ENCODE assay signal across 15 cellular contexts in the genomic region with DNA sequence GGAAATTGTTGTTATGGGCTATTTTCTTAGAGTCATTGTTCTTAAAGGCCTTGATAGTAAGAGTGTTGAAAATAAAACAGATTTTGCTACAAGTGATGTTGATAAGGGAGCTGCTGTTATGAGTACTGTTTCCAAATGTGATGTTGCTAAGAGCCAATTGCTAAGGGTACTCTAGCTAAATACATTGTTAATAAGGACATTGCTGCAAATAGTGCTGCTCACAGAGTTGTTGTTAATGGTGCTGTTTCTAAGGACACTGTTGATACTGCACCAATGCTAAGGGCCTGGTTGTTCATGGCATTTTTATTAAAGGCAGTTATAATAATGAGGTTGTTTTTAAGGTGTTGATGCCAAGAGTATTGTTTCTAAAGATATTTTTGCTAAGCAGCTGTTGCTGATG. TPM values are rescaled to one million over a fixed set of nuclear protein-coding genes. Genes with fewer than 3 reads are reported as not detected.
"Had no signal": no experiment of that assay in that cellular context is flagged by ENCODE, and none has a peak within 500 bp of the region (broad histone marks: within the 10 kb centered on the region; RNA-seq: fewer than 3 reads in every experiment).

No MANE protein-coding gene starts in this region.

RNA-seq across cellular contexts. Expression of gene SPATA31A5, which starts 52.2 kb away (rescaled TPM):
- total RNA-seq: stomach, subcutaneous adipose tissue, suprapubic skin, temporal lobe, thoracic aorta, thyroid gland, tibial nerve, transverse colon, upper lobe of left lung, upper lobe of right lung, ureter, urinary bladder, uterus, vagina had no signal
- polyA plus RNA-seq: stomach, thymus, urinary bladder had no signal
